In the genomic region with DNA sequence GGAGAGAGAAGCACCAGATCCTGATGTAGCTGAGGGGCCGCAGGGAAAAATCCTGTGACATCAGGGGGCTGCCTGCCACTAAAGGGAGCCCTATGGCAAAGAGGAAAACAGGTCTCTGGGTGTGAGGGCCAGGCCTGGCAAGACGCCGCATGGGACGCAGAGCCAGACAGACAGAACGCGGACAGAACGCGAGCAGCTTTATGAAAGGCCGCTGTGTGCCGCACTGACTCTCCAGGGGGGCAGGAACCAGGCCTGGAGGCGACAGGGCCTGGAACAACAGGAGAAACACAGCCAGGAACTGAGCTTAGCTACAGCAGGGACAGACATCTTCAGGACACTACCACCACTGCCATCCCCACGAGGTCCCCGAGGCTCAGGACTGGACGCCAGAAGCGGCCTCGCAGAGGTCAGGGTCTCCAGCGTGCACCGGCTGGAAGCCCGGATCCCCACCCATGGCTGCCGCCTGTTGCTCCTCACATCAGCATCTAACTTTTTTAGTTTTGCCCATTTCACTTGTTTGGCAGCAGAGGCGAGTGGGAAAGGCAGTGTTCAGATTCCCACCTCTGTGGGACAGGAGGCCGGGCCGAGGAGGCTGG, we compare ENCODE assay signal across 1 cellular context.
TF ChIP-seq lines count a peak whose summit lies in the region.

No MANE protein-coding gene starts in this region.

TF ChIP-seq in K562, 482 proteins besides CTCF, POLR2A, EP300 and RAD21 (continued from another document):
- TF ChIP-seq, protein P1, sequence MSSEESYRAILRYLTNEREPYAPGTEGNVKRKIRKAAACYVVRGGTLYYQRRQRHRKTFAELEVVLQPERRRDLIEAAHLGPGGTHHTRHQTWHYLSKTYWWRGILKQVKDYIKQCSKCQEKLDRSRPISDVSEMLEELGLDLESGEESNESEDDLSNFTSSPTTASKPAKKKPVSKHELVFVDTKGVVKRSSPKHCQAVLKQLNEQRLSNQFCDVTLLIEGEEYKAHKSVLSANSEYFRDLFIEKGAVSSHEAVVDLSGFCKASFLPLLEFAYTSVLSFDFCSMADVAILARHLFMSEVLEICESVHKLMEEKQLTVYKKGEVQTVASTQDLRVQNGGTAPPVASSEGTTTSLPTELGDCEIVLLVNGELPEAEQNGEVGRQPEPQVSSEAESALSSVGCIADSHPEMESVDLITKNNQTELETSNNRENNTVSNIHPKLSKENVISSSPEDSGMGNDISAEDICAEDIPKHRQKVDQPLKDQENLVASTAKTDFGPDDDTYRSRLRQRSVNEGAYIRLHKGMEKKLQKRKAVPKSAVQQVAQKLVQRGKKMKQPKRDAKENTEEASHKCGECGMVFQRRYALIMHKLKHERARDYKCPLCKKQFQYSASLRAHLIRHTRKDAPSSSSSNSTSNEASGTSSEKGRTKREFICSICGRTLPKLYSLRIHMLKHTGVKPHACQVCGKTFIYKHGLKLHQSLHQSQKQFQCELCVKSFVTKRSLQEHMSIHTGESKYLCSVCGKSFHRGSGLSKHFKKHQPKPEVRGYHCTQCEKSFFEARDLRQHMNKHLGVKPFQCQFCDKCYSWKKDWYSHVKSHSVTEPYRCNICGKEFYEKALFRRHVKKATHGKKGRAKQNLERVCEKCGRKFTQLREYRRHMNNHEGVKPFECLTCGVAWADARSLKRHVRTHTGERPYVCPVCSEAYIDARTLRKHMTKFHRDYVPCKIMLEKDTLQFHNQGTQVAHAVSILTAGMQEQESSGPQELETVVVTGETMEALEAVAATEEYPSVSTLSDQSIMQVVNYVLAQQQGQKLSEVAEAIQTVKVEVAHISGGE (CRISPR knock-in tag; IDR thresholded peaks at IDR 0.05): no peak
